1 cellular context compared by ENCODE assay signal in the genomic region with DNA sequence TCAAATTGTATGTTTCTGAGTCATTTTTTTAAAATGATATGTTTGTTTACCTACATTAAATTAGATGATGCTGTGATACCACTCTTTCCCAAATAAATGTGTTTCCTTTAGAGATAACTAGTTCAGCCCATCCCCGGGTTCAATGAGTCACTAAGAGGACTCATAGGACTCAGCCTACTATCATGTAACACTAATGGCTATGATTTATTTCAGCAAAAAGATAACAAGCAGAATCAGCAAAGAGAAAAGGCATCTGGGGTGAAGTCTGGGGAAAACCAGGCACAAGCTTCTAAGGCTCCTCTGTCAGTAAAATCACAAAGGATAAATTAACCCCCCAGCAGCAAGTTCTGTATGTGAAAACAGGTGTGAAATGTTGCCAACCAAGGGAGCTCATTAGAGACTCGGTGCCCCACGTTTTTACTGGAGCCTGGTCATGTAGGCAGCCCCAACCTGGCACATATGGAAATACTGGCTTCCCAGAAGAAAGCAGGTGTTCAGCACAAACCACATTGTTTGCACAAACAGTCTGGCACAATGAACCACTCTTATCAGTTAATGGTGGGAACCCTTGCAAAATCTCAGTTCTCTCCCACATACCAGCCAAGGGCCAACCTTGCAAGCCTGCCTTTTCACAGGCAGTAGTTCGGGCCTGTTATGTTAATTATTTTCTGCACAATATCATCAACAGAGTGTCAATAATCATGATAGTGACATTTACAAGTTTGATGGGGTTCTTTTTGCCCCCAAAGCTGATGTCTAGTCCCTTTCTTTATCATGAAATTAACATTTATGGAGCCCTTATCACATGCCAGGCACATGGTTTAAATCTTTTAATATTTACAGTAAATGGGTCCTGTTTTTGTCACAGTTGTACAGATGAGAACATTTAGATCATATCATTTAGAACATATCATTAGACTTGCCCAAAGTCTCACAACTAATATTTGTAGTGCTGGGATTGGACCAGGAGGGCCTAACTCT.
TF ChIP-seq lines count a peak whose summit lies in the region.

No MANE protein-coding gene starts in this region.

TF ChIP-seq in SK-N-SH, 30 proteins besides CTCF, POLR2A, EP300 and RAD21 (continued from another document):
- TF ChIP-seq RCOR1 (IDR thresholded peaks at IDR 0.05; ENCODE audit: low read length) (peak; percentile 79), CHD2 (IDR thresholded peaks at IDR 0.05; ENCODE audit: low read length, partially characterized antibody) (peak; percentile 77), FOSL2 (IDR thresholded peaks at IDR 0.05; ENCODE audit: borderline replicate concordance, low read depth) (peak; percentile 83), TCF12 (IDR thresholded peaks at IDR 0.05) (peak; percentile 79)
- TF ChIP-seq, protein P1, sequence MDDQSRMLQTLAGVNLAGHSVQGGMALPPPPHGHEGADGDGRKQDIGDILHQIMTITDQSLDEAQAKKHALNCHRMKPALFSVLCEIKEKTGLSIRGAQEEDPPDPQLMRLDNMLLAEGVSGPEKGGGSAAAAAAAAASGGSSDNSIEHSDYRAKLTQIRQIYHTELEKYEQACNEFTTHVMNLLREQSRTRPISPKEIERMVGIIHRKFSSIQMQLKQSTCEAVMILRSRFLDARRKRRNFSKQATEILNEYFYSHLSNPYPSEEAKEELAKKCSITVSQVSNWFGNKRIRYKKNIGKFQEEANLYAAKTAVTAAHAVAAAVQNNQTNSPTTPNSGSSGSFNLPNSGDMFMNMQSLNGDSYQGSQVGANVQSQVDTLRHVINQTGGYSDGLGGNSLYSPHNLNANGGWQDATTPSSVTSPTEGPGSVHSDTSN (IDR thresholded peaks at IDR 0.05) = peak; percentile 75
